In the genomic region with DNA sequence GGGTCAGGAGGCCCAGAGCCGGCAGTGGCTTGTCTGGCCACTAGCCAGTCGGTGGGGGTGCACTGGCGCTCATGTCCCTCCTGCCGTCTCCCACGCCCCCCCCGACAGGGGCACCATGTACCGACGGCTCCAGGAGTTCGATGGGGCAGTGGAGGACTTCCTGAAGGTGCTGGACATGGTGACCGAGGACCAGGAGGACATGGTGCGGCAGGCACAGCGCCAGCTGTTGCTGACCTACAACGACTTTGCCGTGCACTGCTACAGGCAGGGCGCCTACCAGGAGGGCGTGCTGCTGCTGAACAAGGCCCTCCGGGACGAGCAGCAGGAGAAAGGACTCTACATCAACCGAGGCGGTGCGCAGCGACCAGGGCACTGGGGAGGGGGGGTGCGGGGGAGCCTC, we compare ENCODE assay signal across 20 cellular contexts. TPM values are rescaled to one million over a fixed set of nuclear protein-coding genes. Genes with fewer than 3 reads are reported as not detected.
DNase-seq lines count a peak whose midpoint lies in the region; ATAC-seq and TF ChIP-seq lines count a peak whose summit lies in the region.
"Had no signal": no experiment of that assay in that cellular context is flagged by ENCODE, and none has a peak within 500 bp of the region (broad histone marks: within the 10 kb centered on the region; RNA-seq: fewer than 3 reads in every experiment).

No MANE protein-coding gene starts in this region.

- H3K9ac ChIP-seq in neural progenitor cell = no peak overlapping the region

- no peaks in the 10 kb centered on the region for H4K20me1 ChIP-seq in neural progenitor cell (ENCODE audit: low read depth)

- H3K4me2 ChIP-seq in neural progenitor cell = no peak overlapping the region

- H3F3A ChIP-seq in neural progenitor cell (ENCODE audit: low read depth) = peaks cover 7% of the 10 kb centered on the region

- intact Hi-C loops in heart left ventricle (cut with DNase I) = loop anchor here in 1 of 10 donors (10.0 kb wide), 1 partner anchor 219 kb away; no protein-coding TSS in a partner anchor
- intact Hi-C loops in activated naive CD4-positive, alpha-beta T cell treated with anti-CD3 and anti-CD28 coated beads for 36 hours (cut with micrococcal nuclease) = no loop called here

- CTCF ChIA-PET in activated naive CD4-positive, alpha-beta T cell treated with anti-CD3 and anti-CD28 coated beads for 36 hours (lab: Charles Lee) = interaction anchor here (0.7 kb wide), 1 partner anchor 11 kb away, joined by 4 read pairs; a partner anchor contains a TSS

- H2AFZ ChIP-seq in neural progenitor cell (replicated peaks) = peak overlapping the region; percentile 83

- no peak overlapping the region for H3K4me3 Mint-ChIP-seq in neural progenitor cell
- H3K4me3 Mint-ChIP-seq in activated naive CD4-positive, alpha-beta T cell treated with anti-CD3 and anti-CD28 coated beads for 36 hours = no peak overlapping the region
- H3K4me3 Mint-ChIP-seq: activated CD8-positive, alpha-beta memory T cell treated with anti-CD3 and anti-CD28 coated beads, Interleukin-2, amount 10 ng/mL, durations not matched to agents 7 days and 5 days had no signal

- H3K4me3 ChIP-seq in heart left ventricle = peak overlapping the region in 4 of 12 donors; percentile 1 to 10 (median 8)
- no peak overlapping the region for H3K4me3 ChIP-seq in neural progenitor cell
- H3K4me3 ChIP-seq: esophagus muscularis mucosa, uterus had no signal

- H3K9me3 ChIP-seq in heart left ventricle (no peaks in the 10 kb centered on the region), neural progenitor cell (ENCODE audit: low read depth) (no peaks in the 10 kb centered on the region)
- H3K9me3 ChIP-seq: Caco-2, esophagus muscularis mucosa, uterus had no signal

- no peak for TF ChIP-seq POLR2A in heart left ventricle (IDR thresholded peaks at IDR 0.05)

- no peak overlapping the region for H3K27ac Mint-ChIP-seq in neural progenitor cell
- H3K27ac Mint-ChIP-seq in activated naive CD4-positive, alpha-beta T cell treated with anti-CD3 and anti-CD28 coated beads for 36 hours = no peak overlapping the region
- H3K27ac Mint-ChIP-seq: activated CD8-positive, alpha-beta memory T cell treated with anti-CD3 and anti-CD28 coated beads, Interleukin-2, amount 10 ng/mL, durations not matched to agents 7 days and 5 days had no signal

- DNase-seq in DMS153 treated with DMSO at 0.1 percent for 48 hours (lab: John Stamatoyannopoulos, UW; ENCODE audit: unreplicated experiment) = peak; percentile 45
- peak; percentile 9 for DNase-seq in NCI-H1417 treated with DMSO at 0.1 percent for 48 hours (lab: John Stamatoyannopoulos, UW)
- DNase-seq in heart left ventricle = peak in 2 of 5 donors; percentile 49 to 57
- no peak for DNase-seq in neural progenitor cell (ENCODE audit: low spot score)
- no peak for DNase-seq in NCI-H1694 (lab: John Stamatoyannopoulos, UW)
- DNase-seq in activated naive CD4-positive, alpha-beta T cell treated with anti-CD3 and anti-CD28 coated beads for 36 hours = no peak
- no peak for DNase-seq in NCI-H2227 (lab: John Stamatoyannopoulos, UW; ENCODE audit: unreplicated experiment)
- DNase-seq in activated CD4-positive, alpha-beta T cell treated with anti-CD3 and anti-CD28 coated beads, Interleukin-2, amount 50 U/mL, for 4 hours = no peak
- DNase-seq: activated CD8-positive, alpha-beta memory T cell treated with anti-CD3 and anti-CD28 coated beads, Interleukin-2, amount 10 ng/mL, durations not matched to agents 7 days and 5 days; activated naive CD4-positive, alpha-beta T cell; Caco-2; KG1; NCI-H1436; NCI-H526; stimulated activated naive CD4-positive, alpha-beta T cell had no signal

- no peaks in the 10 kb centered on the region for H3K27me3 ChIP-seq in heart left ventricle
- H3K27me3 ChIP-seq in neural progenitor cell = no peaks in the 10 kb centered on the region
- H3K27me3 ChIP-seq: uterus had no signal

- H3K36me3 ChIP-seq in heart left ventricle = no peaks in the 10 kb centered on the region
- H3K36me3 ChIP-seq in neural progenitor cell = no peaks in the 10 kb centered on the region
- H3K36me3 ChIP-seq: esophagus muscularis mucosa, uterus had no signal

- H3K36me3 Mint-ChIP-seq in neural progenitor cell = no peaks in the 10 kb centered on the region
- no peaks in the 10 kb centered on the region for H3K36me3 Mint-ChIP-seq in activated naive CD4-positive, alpha-beta T cell treated with anti-CD3 and anti-CD28 coated beads for 36 hours (ENCODE audit: low read depth)
- H3K36me3 Mint-ChIP-seq: activated CD8-positive, alpha-beta memory T cell treated with anti-CD3 and anti-CD28 coated beads, Interleukin-2, amount 10 ng/mL, durations not matched to agents 7 days and 5 days had no signal

- H3K27ac ChIP-seq in heart left ventricle (peak overlapping the region in 5 of 12 donors; percentile 3 to 48 (median 38)), neural progenitor cell (no peak overlapping the region)
- H3K27ac ChIP-seq: esophagus muscularis mucosa, uterus had no signal

- peaks cover 7% of the 10 kb centered on the region for H3K27me3 Mint-ChIP-seq in neural progenitor cell (ENCODE audit: insufficient read depth, low read depth)
- no peaks in the 10 kb centered on the region for H3K27me3 Mint-ChIP-seq in activated naive CD4-positive, alpha-beta T cell treated with anti-CD3 and anti-CD28 coated beads for 36 hours (ENCODE audit: low read depth)
- H3K27me3 Mint-ChIP-seq: activated CD8-positive, alpha-beta memory T cell treated with anti-CD3 and anti-CD28 coated beads, Interleukin-2, amount 10 ng/mL, durations not matched to agents 7 days and 5 days had no signal

- no peaks in the 10 kb centered on the region for H3K4me1 Mint-ChIP-seq in neural progenitor cell
- peaks cover 22% of the 10 kb centered on the region for H3K4me1 Mint-ChIP-seq in activated naive CD4-positive, alpha-beta T cell treated with anti-CD3 and anti-CD28 coated beads for 36 hours (ENCODE audit: low read depth)

- H3K4me1 ChIP-seq in heart left ventricle (peaks cover 0 to 12% (median 7%) of the 10 kb centered on the region in 12 donors), neural progenitor cell (no peaks in the 10 kb centered on the region)
- H3K4me1 ChIP-seq: Caco-2, uterus had no signal

- H3K9me3 Mint-ChIP-seq in neural progenitor cell = no peaks in the 10 kb centered on the region
- H3K9me3 Mint-ChIP-seq in activated naive CD4-positive, alpha-beta T cell treated with anti-CD3 and anti-CD28 coated beads for 36 hours = no peaks in the 10 kb centered on the region

- peak in 3 of 4 donors; percentile 48 to 75 (median 59) for ATAC-seq in heart left ventricle
- ATAC-seq: activated CD8-positive, alpha-beta memory T cell treated with anti-CD3 and anti-CD28 coated beads, Interleukin-2, amount 10 ng/mL, durations not matched to agents 7 days and 5 days had no signal

- 34 to 46% (median 38%) methylated on average over 18 to 23 of the region's 23 CpGs for WGBS in heart left ventricle, 4 donors

- TF ChIP-seq CTCF in heart left ventricle (IDR thresholded peaks at IDR 0.05) = no peak
- no peak for TF ChIP-seq CTCF in neural progenitor cell (IDR thresholded peaks at IDR 0.05)

- no peaks in the 10 kb centered on the region for H3K79me2 ChIP-seq in neural progenitor cell (ENCODE audit: low read depth)

RNA-seq across cellular contexts. Expression of a gene that starts 8.1 kb away (rescaled TPM):
- total RNA-seq in heart left ventricle (under 1 TPM in 8 of 9 donors, not detected in 1; 0.09 to 0.61 (median 0.24) TPM), neural progenitor cell (ENCODE audit: low replicate concordance) (not detected in 2 replicates)
- polyA plus RNA-seq in heart left ventricle = under 1 TPM in 1 of 2 donors, not detected in 1; 0.34 TPM
- under 1 TPM; 0.50 to 0.79 TPM for total RNA-seq in activated naive CD4-positive, alpha-beta T cell treated with anti-CD3 and anti-CD28 coated beads for 36 hours
- total RNA-seq: Caco-2, dermis microvascular lymphatic vessel endothelial cell, myocyte had no signal
- polyA plus RNA-seq: keratinocyte had no signal

RNA-seq across cellular contexts. Expression of a gene that starts 8.5 kb away (rescaled TPM):
- total RNA-seq in heart left ventricle (10 to 100 TPM in 7 of 9 donors, 1 to 10 TPM in 2; 7.3 to 30.5 (median 13.5) TPM), neural progenitor cell (ENCODE audit: low replicate concordance) (1.3 and 5.4 TPM in 2 replicates)
- polyA plus RNA-seq in heart left ventricle = 10 to 100 TPM; 14.0 to 44.7 TPM
- 10 to 100 TPM; 23.3 to 24.1 TPM for total RNA-seq in activated naive CD4-positive, alpha-beta T cell treated with anti-CD3 and anti-CD28 coated beads for 36 hours

RNA-seq across cellular contexts. Expression of a gene that starts 11.1 kb away (rescaled TPM):
- total RNA-seq in heart left ventricle (1 to 10 TPM; 1.7 to 9.2 (median 3.3) TPM), neural progenitor cell (ENCODE audit: low replicate concordance) (5.5 and 18.3 TPM in 2 replicates)
- 1 to 10 TPM; 3.4 to 5.2 TPM for polyA plus RNA-seq in heart left ventricle
- 10 to 100 TPM; 11.8 to 12.7 TPM for total RNA-seq in activated naive CD4-positive, alpha-beta T cell treated with anti-CD3 and anti-CD28 coated beads for 36 hours

RNA-seq across cellular contexts. Expression of a gene that starts 17.2 kb away (rescaled TPM):
- under 1 TPM in 2 of 9 donors, not detected in 7; 0.15 to 0.87 TPM for total RNA-seq in heart left ventricle
- polyA plus RNA-seq in heart left ventricle = under 1 TPM; 0.08 TPM
- total RNA-seq in neural progenitor cell (ENCODE audit: low replicate concordance) = 0.31 TPM in 1 of 2 replicates, not detected in the other
- under 1 TPM in 1 of 2 experiments, not detected in 1; 0.07 TPM for total RNA-seq in activated naive CD4-positive, alpha-beta T cell treated with anti-CD3 and anti-CD28 coated beads for 36 hours
- total RNA-seq: activated CD8-positive, alpha-beta memory T cell treated with anti-CD3 and anti-CD28 coated beads, Interleukin-2, amount 10 ng/mL, durations not matched to agents 7 days and 5 days; Caco-2; dermis microvascular lymphatic vessel endothelial cell had no signal
- polyA plus RNA-seq: keratinocyte had no signal

RNA-seq across cellular contexts. Expression of a gene that starts 54.5 kb away (rescaled TPM):
- 10 to 100 TPM; 13.7 to 38.9 (median 16.9) TPM for total RNA-seq in heart left ventricle
- 10 to 100 TPM; 21.1 to 24.8 TPM for polyA plus RNA-seq in heart left ventricle
- 1.8 and 1.9 TPM in 2 replicates for total RNA-seq in neural progenitor cell (ENCODE audit: low replicate concordance)
- total RNA-seq in activated naive CD4-positive, alpha-beta T cell treated with anti-CD3 and anti-CD28 coated beads for 36 hours = 10 to 100 TPM; 27.2 to 27.3 TPM

Comparison
In these comparisons a context has a peak if more than half of its experiments do, and no peak if none do; other contexts are left out.
1. DNase-seq: peak in DMS153 treated with DMSO at 0.1 percent for 48 hours (single experiment) and NCI-H1417 treated with DMSO at 0.1 percent for 48 hours (single experiment); none in neural progenitor cell (single experiment), NCI-H1694 (single experiment), activated naive CD4-positive, alpha-beta T cell treated with anti-CD3 and anti-CD28 coated beads for 36 hours (single experiment), NCI-H2227 (single experiment) and activated CD4-positive, alpha-beta T cell treated with anti-CD3 and anti-CD28 coated beads, Interleukin-2, amount 50 U/mL, for 4 hours (0 of 2).